In the genomic region with DNA sequence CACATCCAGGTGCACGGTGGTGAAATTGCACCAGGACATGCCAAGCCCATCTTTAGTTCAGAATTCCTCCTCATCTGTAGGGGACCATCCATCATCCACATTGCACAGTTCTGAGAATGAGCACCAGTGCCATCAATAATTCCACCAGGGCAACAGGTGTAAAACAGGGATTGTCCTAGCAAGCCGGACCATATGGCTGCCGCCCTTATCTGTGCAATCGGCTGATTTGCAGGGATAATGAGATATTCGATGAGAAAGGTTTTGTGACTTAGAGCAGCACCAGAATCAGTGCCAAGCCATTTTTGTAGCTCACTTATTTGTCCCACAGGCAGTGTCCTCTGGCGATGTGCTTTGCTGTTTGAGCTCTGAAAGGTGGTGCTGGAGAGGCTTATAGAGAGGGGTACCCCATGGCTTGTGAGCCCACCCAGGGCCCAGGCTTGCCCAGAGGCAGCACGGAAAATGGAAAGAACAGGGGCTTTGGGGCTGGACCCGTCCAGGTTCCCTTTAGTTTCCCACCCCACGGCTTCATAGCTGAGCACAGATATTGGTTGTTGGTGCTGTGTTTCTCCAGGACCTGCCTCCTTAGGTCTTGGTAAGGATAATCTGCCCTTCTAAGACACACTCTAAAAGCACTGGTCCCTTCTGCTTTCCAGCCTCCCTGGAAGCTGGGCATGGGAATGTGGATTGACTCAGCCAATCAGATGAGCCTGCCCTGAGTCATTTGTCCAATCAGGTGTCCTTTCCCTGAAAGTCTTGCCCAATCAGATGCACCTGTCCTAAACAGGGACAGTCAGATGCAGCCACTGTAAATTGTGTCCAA, we compare ENCODE assay signal across 16 cellular contexts.
DNase-seq lines count a peak whose midpoint lies in the region; ATAC-seq and TF ChIP-seq lines count a peak whose summit lies in the region.
"Had no signal": no experiment of that assay in that cellular context is flagged by ENCODE, and none has a peak within 500 bp of the region (broad histone marks: within the 10 kb centered on the region; RNA-seq: fewer than 3 reads in every experiment).

No MANE protein-coding gene starts in this region.

- H3K27ac ChIP-seq in HCT116 (ENCODE audit: low read depth, low read length) (no peak overlapping the region), RWPE1 (no peak overlapping the region)
- H3K27ac ChIP-seq: BLaER1 had no signal

- no peak overlapping the region for H3K4me3 ChIP-seq in HCT116 (replicated peaks in 1 of 2; ENCODE audit: low read depth in 1 of 2, low read length in 2 of 2)
- H3K4me3 ChIP-seq in fibroblast of mammary gland (ENCODE audit: control insufficient read depth, low read depth, low read length) = no peak overlapping the region
- H3K4me3 ChIP-seq: BLaER1 had no signal

- no peak for TF ChIP-seq POLR2A in HCT116 (IDR thresholded peaks at IDR 0.05; ENCODE audit: borderline replicate concordance, extremely low read depth, insufficient read depth, insufficient read length)

- ATAC-seq in HCT116 (0 out of 2 replicates have a peak, but pooled peaks have one; percentile 25), sciatic nerve (no peak)
- ATAC-seq: Right ventricle myocardium inferior had no signal

- no peaks in the 10 kb centered on the region for H3K9me2 ChIP-seq in HCT116 (ENCODE audit: insufficient read depth)

- H3K4me3 Mint-ChIP-seq in activated naive CD4-positive, alpha-beta T cell treated with anti-CD3 and anti-CD28 coated beads for 36 hours = no peak overlapping the region
- H3K4me3 Mint-ChIP-seq: H9 had no signal

- BruUV-seq in HCT116 (replicated peaks; lab: Mats Ljungman, UMichigan) = no TSS peak

- POLR2A ChIA-PET in HCT116 (lab: Charles Lee) = no interaction called here
- POLR2A ChIA-PET in RWPE1 (lab: Yijun Ruan, JAX; ENCODE audit: low non-redundant PET) = no interaction called here

- H3K9ac ChIP-seq in HCT116 (ENCODE audit: low read length) = no peak overlapping the region
- H3K9ac ChIP-seq: BLaER1 had no signal

- H3K79me2 ChIP-seq in HCT116 (ENCODE audit: insufficient read depth, low read length) = no peaks in the 10 kb centered on the region

- peaks cover 0 to 7% of the 10 kb centered on the region in 2 experiments; a peak in 2 of 4 replicates for H3K9me3 ChIP-seq in HCT116 (ENCODE audit: control insufficient read depth in 1 of 2, insufficient read depth in 1 of 2, low read depth in 1 of 2, low read length in 2 of 2)

- H3K36me3 Mint-ChIP-seq in activated naive CD4-positive, alpha-beta T cell treated with anti-CD3 and anti-CD28 coated beads for 36 hours (ENCODE audit: low read depth) = no peaks in the 10 kb centered on the region

- no peak overlapping the region for H2AFZ ChIP-seq in HCT116 (ENCODE audit: low read depth, low read length, poor library complexity, severe bottlenecking)

- in situ Hi-C loops in G401 (cut with HindIII; ENCODE audit: low sequenced_read_pairs) = no loop called here

- no peak overlapping the region for H3K27ac Mint-ChIP-seq in activated naive CD4-positive, alpha-beta T cell treated with anti-CD3 and anti-CD28 coated beads for 36 hours
- H3K27ac Mint-ChIP-seq: H9 had no signal

- H3K36me3 ChIP-seq in HCT116 (ENCODE audit: control insufficient read depth in 1 of 2, insufficient read depth in 2 of 2, low read length in 2 of 2) = no peaks in the 10 kb centered on the region
- H3K36me3 ChIP-seq: BLaER1 had no signal

- peaks cover 2% of the 10 kb centered on the region for H3K27me3 Mint-ChIP-seq in activated naive CD4-positive, alpha-beta T cell treated with anti-CD3 and anti-CD28 coated beads for 36 hours (ENCODE audit: low read depth)

- no peaks in the 10 kb centered on the region for H4K20me1 ChIP-seq in HCT116 (ENCODE audit: insufficient read depth)
- H4K20me1 ChIP-seq: BLaER1 had no signal

- intact Hi-C loops in HCT116 (cut with micrococcal nuclease) = no loop called here
- intact Hi-C loops in sciatic nerve (cut with DNase I) = no loop called here
- intact Hi-C loops in activated naive CD4-positive, alpha-beta T cell treated with anti-CD3 and anti-CD28 coated beads for 36 hours (cut with micrococcal nuclease) = no loop called here

- RAD21 ChIA-PET in HCT116 (lab: Charles Lee; ENCODE audit: low non-redundant PET in 1 of 2, low total read pairs in 2 of 2, uncharacterized antibody in 2 of 2, unreplicated experiment in 2 of 2) = no interaction called here

- no peak for TF ChIP-seq CTCF in HCT116 (IDR thresholded peaks at IDR 0.05 in 2 of 3, conservative IDR thresholded peaks at IDR 0.05 in 1 of 3; ENCODE audit: borderline replicate concordance in 1 of 3, insufficient read depth in 1 of 3, low read depth in 2 of 3, low read length in 2 of 3)
- TF ChIP-seq CTCF in RWPE1 (conservative IDR thresholded peaks at IDR 0.05; ENCODE audit: low read depth) = no peak
- TF ChIP-seq CTCF in fibroblast of mammary gland (conservative IDR thresholded peaks at IDR 0.05; ENCODE audit: control insufficient read depth, insufficient read depth, low read depth, low read length) = no peak

- no peak overlapping the region for H3K4me2 ChIP-seq in HCT116 (ENCODE audit: low read length)
- H3K4me2 ChIP-seq: BLaER1 had no signal

- TF ChIP-seq RAD21 in HCT116 (IDR thresholded peaks at IDR 0.05; ENCODE audit: low read depth) = no peak

- H3K9me3 Mint-ChIP-seq in activated naive CD4-positive, alpha-beta T cell treated with anti-CD3 and anti-CD28 coated beads for 36 hours = peaks cover 10% of the 10 kb centered on the region

- CTCF ChIA-PET in HCT116 (lab: Charles Lee) (no interaction called here), RWPE1 (lab: Yijun Ruan, JAX) (no interaction called here)
- CTCF ChIA-PET in activated naive CD4-positive, alpha-beta T cell treated with anti-CD3 and anti-CD28 coated beads for 36 hours (lab: Charles Lee) = no interaction called here

- no peaks in the 10 kb centered on the region for H3K4me1 ChIP-seq in HCT116 (ENCODE audit: control insufficient read depth in 1 of 2, insufficient read depth in 2 of 2, low read length in 2 of 2)

- no peaks in the 10 kb centered on the region for H3K4me1 Mint-ChIP-seq in activated naive CD4-positive, alpha-beta T cell treated with anti-CD3 and anti-CD28 coated beads for 36 hours (ENCODE audit: low read depth)

- no peak for DNase-seq in HCT116 (ENCODE audit: low read depth, low spot score)
- peak; percentile 22 for DNase-seq in RWPE1 (ENCODE audit: low spot score)
- peak; percentile 22 for DNase-seq in fibroblast of mammary gland (ENCODE audit: low read depth)
- peak; percentile 23 for DNase-seq in sciatic nerve (ENCODE audit: low spot score)
- no peak for DNase-seq in activated naive CD4-positive, alpha-beta T cell treated with anti-CD3 and anti-CD28 coated beads for 36 hours
- no peak for DNase-seq in G401 (ENCODE audit: low spot score)
- no peak for DNase-seq in activated naive CD4-positive, alpha-beta T cell treated with Interleukin-2 at 50 U/mL for 16 hours
- DNase-seq: EL, NCI-H1048, NCI-H146, NCI-H2081 treated with DMSO at 0.1 percent for 48 hours, NCI-H226, NCI-H526 had no signal

- H3K27me3 ChIP-seq in HCT116 (ENCODE audit: insufficient read depth, low read length) = peaks cover 7% of the 10 kb centered on the region; the same call in 1 of the 2 replicates
- H3K27me3 ChIP-seq: BLaER1 had no signal

TF ChIP-seq in HCT116, 20 proteins besides CTCF, POLR2A, EP300 and RAD21 (continues in another document):
- TF ChIP-seq JUND (IDR thresholded peaks at IDR 0.05) = no peak
- TF ChIP-seq CBX3 (IDR thresholded peaks at IDR 0.05; ENCODE audit: low read depth) = no peak
- no peak for TF ChIP-seq EZH2phosphoT487 (IDR thresholded peaks at IDR 0.05; ENCODE audit: borderline replicate concordance)
- TF ChIP-seq ELF1 (IDR thresholded peaks at IDR 0.05; ENCODE audit: borderline replicate concordance, low read depth) = no peak
- TF ChIP-seq, protein P1, sequence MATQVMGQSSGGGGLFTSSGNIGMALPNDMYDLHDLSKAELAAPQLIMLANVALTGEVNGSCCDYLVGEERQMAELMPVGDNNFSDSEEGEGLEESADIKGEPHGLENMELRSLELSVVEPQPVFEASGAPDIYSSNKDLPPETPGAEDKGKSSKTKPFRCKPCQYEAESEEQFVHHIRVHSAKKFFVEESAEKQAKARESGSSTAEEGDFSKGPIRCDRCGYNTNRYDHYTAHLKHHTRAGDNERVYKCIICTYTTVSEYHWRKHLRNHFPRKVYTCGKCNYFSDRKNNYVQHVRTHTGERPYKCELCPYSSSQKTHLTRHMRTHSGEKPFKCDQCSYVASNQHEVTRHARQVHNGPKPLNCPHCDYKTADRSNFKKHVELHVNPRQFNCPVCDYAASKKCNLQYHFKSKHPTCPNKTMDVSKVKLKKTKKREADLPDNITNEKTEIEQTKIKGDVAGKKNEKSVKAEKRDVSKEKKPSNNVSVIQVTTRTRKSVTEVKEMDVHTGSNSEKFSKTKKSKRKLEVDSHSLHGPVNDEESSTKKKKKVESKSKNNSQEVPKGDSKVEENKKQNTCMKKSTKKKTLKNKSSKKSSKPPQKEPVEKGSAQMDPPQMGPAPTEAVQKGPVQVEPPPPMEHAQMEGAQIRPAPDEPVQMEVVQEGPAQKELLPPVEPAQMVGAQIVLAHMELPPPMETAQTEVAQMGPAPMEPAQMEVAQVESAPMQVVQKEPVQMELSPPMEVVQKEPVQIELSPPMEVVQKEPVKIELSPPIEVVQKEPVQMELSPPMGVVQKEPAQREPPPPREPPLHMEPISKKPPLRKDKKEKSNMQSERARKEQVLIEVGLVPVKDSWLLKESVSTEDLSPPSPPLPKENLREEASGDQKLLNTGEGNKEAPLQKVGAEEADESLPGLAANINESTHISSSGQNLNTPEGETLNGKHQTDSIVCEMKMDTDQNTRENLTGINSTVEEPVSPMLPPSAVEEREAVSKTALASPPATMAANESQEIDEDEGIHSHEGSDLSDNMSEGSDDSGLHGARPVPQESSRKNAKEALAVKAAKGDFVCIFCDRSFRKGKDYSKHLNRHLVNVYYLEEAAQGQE (IDR thresholded peaks at IDR 0.05; ENCODE audit: low read depth) = no peak
- TF ChIP-seq, protein P2, sequence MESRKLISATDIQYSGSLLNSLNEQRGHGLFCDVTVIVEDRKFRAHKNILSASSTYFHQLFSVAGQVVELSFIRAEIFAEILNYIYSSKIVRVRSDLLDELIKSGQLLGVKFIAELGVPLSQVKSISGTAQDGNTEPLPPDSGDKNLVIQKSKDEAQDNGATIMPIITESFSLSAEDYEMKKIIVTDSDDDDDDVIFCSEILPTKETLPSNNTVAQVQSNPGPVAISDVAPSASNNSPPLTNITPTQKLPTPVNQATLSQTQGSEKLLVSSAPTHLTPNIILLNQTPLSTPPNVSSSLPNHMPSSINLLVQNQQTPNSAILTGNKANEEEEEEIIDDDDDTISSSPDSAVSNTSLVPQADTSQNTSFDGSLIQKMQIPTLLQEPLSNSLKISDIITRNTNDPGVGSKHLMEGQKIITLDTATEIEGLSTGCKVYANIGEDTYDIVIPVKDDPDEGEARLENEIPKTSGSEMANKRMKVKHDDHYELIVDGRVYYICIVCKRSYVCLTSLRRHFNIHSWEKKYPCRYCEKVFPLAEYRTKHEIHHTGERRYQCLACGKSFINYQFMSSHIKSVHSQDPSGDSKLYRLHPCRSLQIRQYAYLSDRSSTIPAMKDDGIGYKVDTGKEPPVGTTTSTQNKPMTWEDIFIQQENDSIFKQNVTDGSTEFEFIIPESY (IDR thresholded peaks at IDR 0.05; ENCODE audit: extremely low read depth, insufficient replicate concordance, low read length) = no peak
- TF ChIP-seq SIN3A (IDR thresholded peaks at IDR 0.05; ENCODE audit: low read depth) = no peak
- no peak for TF ChIP-seq EZH2 (IDR thresholded peaks at IDR 0.05)

Comparison
In these comparisons a context has a peak if more than half of its experiments do, and no peak if none do; other contexts are left out.
1. DNase-seq: peak in RWPE1 (single experiment), fibroblast of mammary gland (single experiment) and sciatic nerve (single experiment); none in HCT116 (single experiment), activated naive CD4-positive, alpha-beta T cell treated with anti-CD3 and anti-CD28 coated beads for 36 hours (single experiment), G401 (single experiment) and activated naive CD4-positive, alpha-beta T cell treated with Interleukin-2 at 50 U/mL for 16 hours (single experiment).